Comparison of ENCODE assay signal across 8 cellular contexts in genomic region chr14:68788275-68789001, GRCh38. TPM values are rescaled to one million over a fixed set of nuclear protein-coding genes. Genes with fewer than 3 reads are reported as not detected.
DNase-seq lines count a peak whose midpoint lies in the region; ATAC-seq, FAIRE-seq and TF ChIP-seq lines count a peak whose summit lies in the region.

No MANE protein-coding gene starts in this region.

- no peaks in the 10 kb centered on the region for H3K27me3 ChIP-seq in heart left ventricle
- H3K27me3 ChIP-seq in mammary epithelial cell (ENCODE audit: insufficient read depth, low read length), result no peaks in the 10 kb centered on the region
- no peaks in the 10 kb centered on the region for H3K27me3 ChIP-seq in mononuclear cell (ENCODE audit: insufficient read depth, low read length)
- no peaks in the 10 kb centered on the region for H3K27me3 ChIP-seq in uterus

- H3K36me3 ChIP-seq in heart left ventricle (peaks cover 0 to 53% (median 39%) of the 10 kb centered on the region in 9 donors), mammary epithelial cell (ENCODE audit: insufficient read depth, low read length) (peaks cover 25% of the 10 kb centered on the region), uterus (no peaks in the 10 kb centered on the region)

- H3K4me2 ChIP-seq in mammary epithelial cell (ENCODE audit: insufficient read depth, low read depth, low read length), result peak overlapping the region; percentile 88

- no peak for DNase-seq in heart left ventricle
- no peak for DNase-seq in left ventricle myocardium superior
- no peak for DNase-seq in mammary epithelial cell
- DNase-seq in uterus, result no peak
- no peak for DNase-seq in HEK293T (ENCODE audit: extremely low spot score)
- no peak for DNase-seq in COR-L47 (lab: John Stamatoyannopoulos, UW)
- DNase-seq in GM12892 (ENCODE audit: insufficient read length), result no peak

- TF ChIP-seq POLR2A in heart left ventricle (IDR thresholded peaks at IDR 0.05), result no peak
- TF ChIP-seq POLR2A in uterus (IDR thresholded peaks at IDR 0.05), result no peak
- no peak for TF ChIP-seq POLR2A in GM12892 (IDR thresholded peaks at IDR 0.05; ENCODE audit: low read depth, low read length)

- no peak overlapping the region for H2AFZ ChIP-seq in mammary epithelial cell (ENCODE audit: low read depth, low read length)

- H3K79me2 ChIP-seq in mammary epithelial cell (ENCODE audit: insufficient read depth, low read length), result peaks cover 49% of the 10 kb centered on the region

- TF ChIP-seq CTCF in heart left ventricle (IDR thresholded peaks at IDR 0.05) (no peak), mammary epithelial cell (conservative IDR thresholded peaks at IDR 0.05 in 1 of 2, IDR thresholded peaks at IDR 0.05 in 1 of 2; ENCODE audit: extremely low read depth in 1 of 2, insufficient read depth in 1 of 2, low read depth in 1 of 2, low read length in 2 of 2) (no peak), uterus (IDR thresholded peaks at IDR 0.05) (no peak)

- in situ Hi-C loops in mammary epithelial cell (cut with MboI; ENCODE audit: low sequenced_read_pairs in 2 of 2), result loop anchor here in 1 of 2 donors (5.0 to 25.0 kb wide), 3 partner anchors 101 to 534 kb away; no protein-coding TSS in a partner anchor

- intact Hi-C loops in heart left ventricle (cut with DNase I) (loop anchor here in 9 of 10 donors (1.0 to 10.0 kb wide), 13 partner anchors 56 to 540 kb away; no protein-coding TSS in a partner anchor), left ventricle myocardium superior (cut with micrococcal nuclease) (no loop called here), mammary epithelial cell (cut with micrococcal nuclease) (loop anchor here (1.0 to 5.0 kb wide), 5 partner anchors 28 to 696 kb away; no protein-coding TSS in a partner anchor), uterus (cut with DNase I; ENCODE audit: low total_unique reads) (loop anchor here (5.0 to 10.0 kb wide), 2 partner anchors 244 to 541 kb away; no protein-coding TSS in a partner anchor)

- dilution Hi-C loops in mammary epithelial cell (cut with HindIII; ENCODE audit: low sequenced_read_pairs), result no loop called here

- no peak for FAIRE-seq in GM12892 (lab: Jason Lieb, UNC)

- ATAC-seq in heart left ventricle, result no peak
- no peak for ATAC-seq in left ventricle myocardium superior

- 30 to 41% (median 36%) methylated on average over 10 of the region's 10 CpGs for WGBS in heart left ventricle, 4 donors
- 59% methylated on average over 8 of the region's 10 CpGs for WGBS in mammary epithelial cell (ENCODE audit: low coverage, missing lambda C conversion rate)

- H3K9ac ChIP-seq in mammary epithelial cell (ENCODE audit: insufficient read depth, low read length), result no peak overlapping the region

- H3K9me3 ChIP-seq in heart left ventricle, result no peaks in the 10 kb centered on the region
- H3K9me3 ChIP-seq in mammary epithelial cell (replicated peaks; ENCODE audit: insufficient read depth, low read length), result no peaks in the 10 kb centered on the region
- no peaks in the 10 kb centered on the region for H3K9me3 ChIP-seq in mononuclear cell (ENCODE audit: low read depth, low read length)
- no peaks in the 10 kb centered on the region for H3K9me3 ChIP-seq in uterus

- H4K20me1 ChIP-seq in mammary epithelial cell (ENCODE audit: insufficient read depth, low read length), result peaks cover 8% of the 10 kb centered on the region

- peak overlapping the region; percentile 30 to 100 (median 99) for H3K27ac ChIP-seq in heart left ventricle
- peak overlapping the region; percentile 98 for H3K27ac ChIP-seq in mammary epithelial cell (ENCODE audit: insufficient read depth, low read depth, low read length)
- peak overlapping the region; percentile 96 to 99 for H3K27ac ChIP-seq in uterus

- H3K4me1 ChIP-seq in heart left ventricle, result peaks cover 0 to 45% (median 24%) of the 10 kb centered on the region in 12 donors
- H3K4me1 ChIP-seq in mammary epithelial cell (ENCODE audit: insufficient read depth, low read length), result peaks cover 31% of the 10 kb centered on the region
- peaks cover 56% of the 10 kb centered on the region for H3K4me1 ChIP-seq in mononuclear cell (ENCODE audit: insufficient read depth, low read length)
- no peaks in the 10 kb centered on the region for H3K4me1 ChIP-seq in uterus

- TSS peak; percentile 9 for BruUV-seq in mammary epithelial cell (replicated peaks; lab: Mats Ljungman, UMichigan)

- POLR2A ChIA-PET in HEK293T (lab: Yijun Ruan, JAX), result interaction anchor here (5.3 kb wide), 1 partner anchor 26 kb away, joined by 63 read pairs; no protein-coding TSS in a partner anchor

- CTCF ChIA-PET in mammary epithelial cell (lab: Charles Lee; ENCODE audit: low non-redundant PET) (interaction anchor here (0.6 to 0.7 kb wide), 2 partner anchors 196 to 322 kb away, joined by 3 to 4 read pairs; no protein-coding TSS in a partner anchor), HEK293T (lab: Yijun Ruan, JAX) (interaction anchor here (0.7 to 1.2 kb wide), 6 partner anchors 26 to 874 kb away, joined by 3 to 5 read pairs (median 3); no protein-coding TSS in a partner anchor)

- H3K4me3 ChIP-seq in heart left ventricle, result peak overlapping the region in 11 of 12 donors; percentile 60 to 94 (median 82)
- peak overlapping the region; percentile 13 to 90 (median 17) for H3K4me3 ChIP-seq in mammary epithelial cell (replicated peaks in 1 of 3; ENCODE audit: insufficient read depth in 1 of 3, low read depth in 2 of 3, low read length in 3 of 3)
- peak overlapping the region; percentile 100 for H3K4me3 ChIP-seq in mononuclear cell (ENCODE audit: low read length)
- peak overlapping the region; percentile 78 to 96 for H3K4me3 ChIP-seq in uterus

TF ChIP-seq in HEK293T, 16 proteins besides CTCF, POLR2A, EP300 and RAD21:
- no peak for TF ChIP-seq SUZ12 (IDR thresholded peaks at IDR 0.05)

RNA-seq across cellular contexts. Expression of gene ZFP36L1, which starts 4.4 kb away (rescaled TPM):
- 100 to 1,000 TPM in 3 of 9 donors, 10 to 100 TPM in 6; 47.8 to 183 (median 68.9) TPM for total RNA-seq in heart left ventricle
- 10 to 100 TPM; 21.2 to 84.5 TPM for polyA plus RNA-seq in heart left ventricle
- total RNA-seq in left ventricle myocardium superior, result 49.2 TPM
- 100 to 1,000 TPM; 169 to 373 TPM for total RNA-seq in mammary epithelial cell
- polyA plus RNA-seq in mammary epithelial cell, result 140 TPM
- polyA minus RNA-seq in mammary epithelial cell, result 99.0 TPM
- 228 TPM for total RNA-seq in mononuclear cell
- 100 to 1,000 TPM; 170 to 564 (median 315) TPM for total RNA-seq in uterus
- 61.9 TPM for polyA plus RNA-seq in GM12892 (2012; ENCODE audit: missing spikeins)

Comparison
In these comparisons a context has a peak if more than half of its experiments do, and no peak if none do; other contexts are left out.
1. H3K4me3 ChIP-seq: peak in every context shown above with its lines; median percentile 100 in mononuclear cell; 87 in uterus; 82 in heart left ventricle; 17 in mammary epithelial cell.